Comparison of ENCODE assay signal across 8 cellular contexts in the genomic region with DNA sequence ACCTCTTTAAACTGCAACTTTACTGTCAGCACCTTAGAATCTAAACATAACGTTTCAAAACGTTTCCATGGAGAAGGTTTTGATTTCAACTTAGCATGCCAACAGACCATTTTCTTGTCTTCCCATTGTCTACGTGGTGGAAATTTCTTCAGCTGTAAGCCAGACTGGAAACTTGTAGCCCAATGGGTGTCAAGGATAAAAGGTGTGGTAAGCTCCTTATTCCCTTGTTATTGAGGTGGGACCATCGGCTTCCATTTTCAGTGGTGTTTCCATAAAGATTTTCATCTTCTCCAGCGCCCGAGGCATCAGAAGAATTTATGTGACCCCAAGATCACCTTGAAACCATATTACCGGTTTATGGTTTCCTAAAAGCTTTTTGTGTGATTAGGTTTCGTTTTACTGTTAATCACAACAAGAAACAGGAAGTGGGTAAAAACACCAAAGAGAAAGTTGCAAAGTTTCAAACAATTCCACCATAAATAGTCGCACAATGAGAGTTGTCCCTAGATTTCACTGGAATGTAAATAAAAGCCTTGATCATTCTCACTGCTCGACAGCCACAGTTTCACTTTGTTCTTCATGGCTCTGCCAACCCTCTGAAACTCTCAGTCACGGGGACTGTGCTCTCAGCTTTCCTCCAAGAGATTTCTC.
DNase-seq lines count a peak whose midpoint lies in the region; ATAC-seq, FAIRE-seq and TF ChIP-seq lines count a peak whose summit lies in the region.

No MANE protein-coding gene starts in this region.

- POLR2A ChIA-PET in endothelial cell of umbilical vein (lab: Charles Lee) = no interaction called here
- POLR2A ChIA-PET in naive thymus-derived CD8-positive, alpha-beta T cell (lab: Charles Lee) = interaction anchor here (2.0 kb wide), 1 partner anchor 63 kb away, joined by 26 read pairs; a partner anchor contains a TSS

- TF ChIP-seq POLR2A in endothelial cell of umbilical vein (IDR thresholded peaks at IDR 0.05; ENCODE audit: low read depth, low read length) = no peak

- peak overlapping the region; percentile 77 for H3K4me2 ChIP-seq in endothelial cell of umbilical vein (ENCODE audit: insufficient read depth, low read length)

- dilution Hi-C loops in endothelial cell of umbilical vein (cut with MboI; ENCODE audit: extremely low pct_ligation_motif_present, low sequenced_read_pairs) = no loop called here

- ATAC-seq in GM18909 (IDR thresholded peaks at IDR 0.05; ENCODE audit: poor library complexity, unreplicated experiment) (peak; percentile 83), HG03066 (IDR thresholded peaks at IDR 0.05; ENCODE audit: low read depth, unreplicated experiment) (peak; percentile 70)
- peak; percentile 65 to 66 for ATAC-seq in naive thymus-derived CD8-positive, alpha-beta T cell

- no peaks in the 10 kb centered on the region for H3K27me3 ChIP-seq in endothelial cell of umbilical vein (ENCODE audit: control insufficient read depth in 2 of 2, insufficient read depth in 2 of 2, low read length in 2 of 2)

- DNase-seq in AML-193 (lab: John Stamatoyannopoulos, UW) (peak; percentile 46 to 50), SK-N-MC (ENCODE audit: low read depth, low spot score) (peak; percentile 2), endothelial cell of umbilical vein (ENCODE audit: low read depth, low spot score) (peak; percentile 75), D341Med (ENCODE audit: low spot score) (no peak), NCI-H1092 (lab: John Stamatoyannopoulos, UW) (no peak)
- peak in 6 of 10 donors; percentile 8 to 65 (median 32) for DNase-seq in naive thymus-derived CD8-positive, alpha-beta T cell

- peak overlapping the region; percentile 54 to 90 (median 86) for H3K4me3 Mint-ChIP-seq in naive thymus-derived CD8-positive, alpha-beta T cell

- H3K79me2 ChIP-seq in endothelial cell of umbilical vein (ENCODE audit: control insufficient read depth, insufficient read depth, low read length) = no peaks in the 10 kb centered on the region

- peak overlapping the region; percentile 54 for H3K9ac ChIP-seq in SK-N-MC (ENCODE audit: insufficient read length)
- H3K9ac ChIP-seq in endothelial cell of umbilical vein (replicated peaks; ENCODE audit: extremely low read depth, insufficient read depth, low read length) = peak overlapping the region; percentile 76

- H4K20me1 ChIP-seq in endothelial cell of umbilical vein (replicated peaks; ENCODE audit: control insufficient read depth, extremely low read depth, insufficient read depth, low read length) = no peaks in the 10 kb centered on the region

- FAIRE-seq in endothelial cell of umbilical vein (lab: Jason Lieb, UNC) = peak; percentile 40

- CTCF ChIA-PET in endothelial cell of umbilical vein (lab: Charles Lee) = interaction anchor here (0.8 to 4.1 kb wide), 19 partner anchors 60 to 1351 kb away, joined by 3 to 46 read pairs (median 5); a partner anchor contains a TSS

- H3K9me3 ChIP-seq in SK-N-MC (ENCODE audit: low read depth, low read length) (no peaks in the 10 kb centered on the region), endothelial cell of umbilical vein (replicated peaks; ENCODE audit: control insufficient read depth, insufficient read depth, low read length) (no peaks in the 10 kb centered on the region)

- H3K36me3 Mint-ChIP-seq in naive thymus-derived CD8-positive, alpha-beta T cell = no peaks in the 10 kb centered on the region

- H3K27ac Mint-ChIP-seq in naive thymus-derived CD8-positive, alpha-beta T cell = peak overlapping the region; percentile 65 to 92 (median 91)

- H3K36me3 ChIP-seq in SK-N-MC (ENCODE audit: insufficient read depth, low read length) (no peaks in the 10 kb centered on the region), endothelial cell of umbilical vein (ENCODE audit: control insufficient read depth in 2 of 2, extremely low read depth in 1 of 2, insufficient read depth in 2 of 2, low read length in 2 of 2) (no peaks in the 10 kb centered on the region)

- peaks cover 7 to 20% (median 19%) of the 10 kb centered on the region in 4 donors for H3K4me1 Mint-ChIP-seq in naive thymus-derived CD8-positive, alpha-beta T cell

- no peaks in the 10 kb centered on the region for H3K9me3 Mint-ChIP-seq in naive thymus-derived CD8-positive, alpha-beta T cell

- H3K4me3 ChIP-seq in SK-N-MC (peak overlapping the region; percentile 79), endothelial cell of umbilical vein (replicated peaks in 1 of 3; ENCODE audit: insufficient read depth in 1 of 3, low read depth in 1 of 3, low read length in 3 of 3) (peak overlapping the region; percentile 9 to 73 (median 22))

- H3K4me1 ChIP-seq in endothelial cell of umbilical vein (ENCODE audit: control insufficient read depth, extremely low read depth, insufficient read depth, low read length) = peaks cover 4% of the 10 kb centered on the region

- H3K27ac ChIP-seq in SK-N-MC (no peak overlapping the region), endothelial cell of umbilical vein (ENCODE audit: insufficient read depth, low read depth, low read length) (peak overlapping the region; percentile 40)

- TSS peak; percentile 56 for BruUV-seq in endothelial cell of umbilical vein (replicated peaks; lab: Mats Ljungman, UMichigan)

- no peak for TF ChIP-seq CTCF in endothelial cell of umbilical vein (IDR thresholded peaks at IDR 0.05; ENCODE audit: extremely low read depth in 1 of 2, insufficient read depth in 1 of 2, low read depth in 1 of 2, low read length in 2 of 2)

- intact Hi-C loops in endothelial cell of umbilical vein (cut with micrococcal nuclease) = loop anchor here (1.0 to 10.0 kb wide), 7 partner anchors 64 to 1353 kb away; no protein-coding TSS in a partner anchor

- H3K27me3 Mint-ChIP-seq in naive thymus-derived CD8-positive, alpha-beta T cell = no peaks in the 10 kb centered on the region

- peak overlapping the region; percentile 49 for H2AFZ ChIP-seq in endothelial cell of umbilical vein (ENCODE audit: low read depth, low read length)

- no peaks in the 10 kb centered on the region for H3K9me1 ChIP-seq in endothelial cell of umbilical vein (replicated peaks; ENCODE audit: control insufficient read depth, extremely low read depth, insufficient read depth, low read length)

TF ChIP-seq in endothelial cell of umbilical vein, 7 proteins besides CTCF, POLR2A, EP300 and RAD21:
- no peak for TF ChIP-seq GATA2 (IDR thresholded peaks at IDR 0.05; ENCODE audit: insufficient read depth, insufficient read length, low read depth, low read length)
- no peak for TF ChIP-seq JUN (IDR thresholded peaks at IDR 0.05; ENCODE audit: borderline replicate concordance, insufficient read depth, insufficient read length, low read depth)
- no peak for TF ChIP-seq MYC (IDR thresholded peaks at IDR 0.05; ENCODE audit: low read depth, low read length)
- TF ChIP-seq EZH2 (IDR thresholded peaks at IDR 0.05; ENCODE audit: borderline replicate concordance, low read depth, low read length, severe bottlenecking) = no peak
- no peak for TF ChIP-seq POLR2AphosphoS5 (IDR thresholded peaks at IDR 0.05; ENCODE audit: insufficient read depth, low read depth, low read length)
- no peak for TF ChIP-seq FOS (IDR thresholded peaks at IDR 0.05; ENCODE audit: borderline replicate concordance, insufficient read depth, low read length)
- TF ChIP-seq, protein P1, sequence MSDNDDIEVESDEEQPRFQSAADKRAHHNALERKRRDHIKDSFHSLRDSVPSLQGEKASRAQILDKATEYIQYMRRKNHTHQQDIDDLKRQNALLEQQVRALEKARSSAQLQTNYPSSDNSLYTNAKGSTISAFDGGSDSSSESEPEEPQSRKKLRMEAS (IDR thresholded peaks at IDR 0.05; ENCODE audit: insufficient read depth, insufficient read length) = no peak

Comparison
In these comparisons a context has a peak if more than half of its experiments do, and no peak if none do; other contexts are left out.
1. DNase-seq: peak in AML-193 (2 of 2), SK-N-MC (single experiment), endothelial cell of umbilical vein (single experiment) and naive thymus-derived CD8-positive, alpha-beta T cell (6 of 10); none in D341Med (single experiment) and NCI-H1092 (single experiment).
2. Peak in every context shown above with its lines, with median percentiles within 50 percentile points of each other: ATAC-seq.